In the genomic region with DNA sequence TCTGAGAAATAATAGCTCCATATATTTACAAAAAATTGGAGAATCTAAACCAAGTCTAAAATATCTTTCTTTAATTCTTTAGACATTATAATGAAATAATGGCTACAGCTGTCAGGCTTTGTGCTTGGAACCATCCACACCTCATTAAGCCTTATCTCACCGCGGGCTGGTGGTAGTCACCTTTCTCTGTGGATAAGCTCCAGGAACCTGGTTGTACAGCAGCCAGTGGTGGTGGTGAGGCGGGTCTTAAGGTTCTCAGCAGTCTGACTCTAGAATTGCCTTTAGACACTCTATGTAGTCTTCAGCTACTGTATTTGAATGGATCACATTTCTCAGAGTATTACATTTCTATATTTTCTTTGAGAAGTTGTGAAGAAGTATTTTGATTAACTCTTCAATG, we compare ENCODE assay signal across 13 cellular contexts. TPM values are rescaled to one million over a fixed set of nuclear protein-coding genes. Genes with fewer than 3 reads are reported as not detected.
DNase-seq lines count a peak whose midpoint lies in the region; ATAC-seq and TF ChIP-seq lines count a peak whose summit lies in the region.
"Had no signal": no experiment of that assay in that cellular context is flagged by ENCODE, and none has a peak within 500 bp of the region (broad histone marks: within the 10 kb centered on the region; RNA-seq: fewer than 3 reads in every experiment).

No MANE protein-coding gene starts in this region.

- H3K79me2 ChIP-seq in KMS-11 (ENCODE audit: insufficient read depth, low read depth): peaks cover 97% of the 10 kb centered on the region
- H3K79me2 ChIP-seq in mesendoderm (ENCODE audit: control insufficient read depth, insufficient read depth, low read length): peaks cover 45% of the 10 kb centered on the region

- no peak overlapping the region for H3K9ac ChIP-seq in KMS-11
- no peak overlapping the region for H3K9ac ChIP-seq in SK-N-MC (ENCODE audit: insufficient read length)
- no peak overlapping the region for H3K9ac ChIP-seq in mesendoderm (ENCODE audit: low read length)
- no peak overlapping the region for H3K9ac ChIP-seq in skeletal muscle tissue (ENCODE audit: low read depth in 1 of 3, low read length in 3 of 3)

- H4K20me1 ChIP-seq in KMS-11 (ENCODE audit: insufficient read depth): peaks cover 59% of the 10 kb centered on the region

- H3K4me2 ChIP-seq in KMS-11: peak overlapping the region; percentile 30; the same call in 1 of the 2 replicates
- H3K4me2 ChIP-seq in mesendoderm (ENCODE audit: low read length): no peak overlapping the region

- no peak overlapping the region for H3K56ac ChIP-seq in mesendoderm (ENCODE audit: low read length)

- no peak overlapping the region for H2BK5ac ChIP-seq in mesendoderm (ENCODE audit: low read length)

- H2BK15ac ChIP-seq in mesendoderm (replicated peaks; ENCODE audit: low read depth): no peak overlapping the region

- H3K36me3 ChIP-seq in KMS-11 (ENCODE audit: insufficient read depth): peaks cover 19% of the 10 kb centered on the region; the same call in 1 of the 2 replicates
- peaks cover 64% of the 10 kb centered on the region for H3K36me3 ChIP-seq in SK-N-MC (ENCODE audit: insufficient read depth, low read length)
- no peaks in the 10 kb centered on the region for H3K36me3 ChIP-seq in mesendoderm (ENCODE audit: control insufficient read depth, insufficient read depth, low read length)
- H3K36me3 ChIP-seq in skeletal muscle tissue (ENCODE audit: control insufficient read depth in 3 of 3, insufficient read depth in 3 of 3, low read length in 3 of 3): peaks cover 6 to 9% (median 6%) of the 10 kb centered on the region in 3 donors

- H4K5ac ChIP-seq in mesendoderm (ENCODE audit: low read length): no peak overlapping the region

- ATAC-seq in GM21737 (IDR thresholded peaks at IDR 0.05; ENCODE audit: unreplicated experiment) (no peak), GM21528 (IDR thresholded peaks at IDR 0.05; ENCODE audit: low FRiP score, unreplicated experiment) (no peak)
- ATAC-seq: HepG2 had no signal

- H4K8ac ChIP-seq in mesendoderm (ENCODE audit: low read depth, low read length): no peak overlapping the region

- H3K4me3 ChIP-seq in KMS-11 (IDR thresholded peaks at IDR 0.05; ENCODE audit: insufficient read depth, low read depth, low read length) (no peak overlapping the region), SK-N-MC (no peak overlapping the region), mesendoderm (ENCODE audit: low read length) (no peak overlapping the region), skeletal muscle tissue (ENCODE audit: low read length in 3 of 3) (no peak overlapping the region)
- H3K4me3 ChIP-seq: HAP-1 had no signal

- TF ChIP-seq CTCF in KMS-11 (conservative IDR thresholded peaks at IDR 0.05; ENCODE audit: low read depth, low read length): no peak

- H3K27ac ChIP-seq in KMS-11 (peak overlapping the region; percentile 1; the same call in 1 of the 2 replicates), SK-N-MC (peak overlapping the region; percentile 50; the same call in 1 of the 2 replicates), mesendoderm (ENCODE audit: low read depth, low read length) (no peak overlapping the region), skeletal muscle tissue (ENCODE audit: low read depth, low read length) (peak overlapping the region; percentile 73)

- no peak overlapping the region for H3K4ac ChIP-seq in mesendoderm (ENCODE audit: low read depth, low read length)

- H3K79me1 ChIP-seq in mesendoderm (ENCODE audit: low read length): peaks cover 8% of the 10 kb centered on the region

- H2BK120ac ChIP-seq in mesendoderm (ENCODE audit: low read depth, low read length): no peak overlapping the region

- H3K18ac ChIP-seq in mesendoderm (ENCODE audit: low read length): no peak overlapping the region

- no peaks in the 10 kb centered on the region for H3K27me3 ChIP-seq in KMS-11 (ENCODE audit: insufficient read depth, low read depth)
- H3K27me3 ChIP-seq in mesendoderm (ENCODE audit: insufficient read depth, low read length, poor library complexity): no peaks in the 10 kb centered on the region
- H3K27me3 ChIP-seq in skeletal muscle tissue (ENCODE audit: control insufficient read depth in 3 of 3, insufficient read depth in 3 of 3, low read length in 3 of 3): no peaks in the 10 kb centered on the region
- H3K27me3 ChIP-seq: BE2C had no signal

- no peak overlapping the region for H3K23ac ChIP-seq in mesendoderm (ENCODE audit: low read length)

- no peak for DNase-seq in SK-N-MC (ENCODE audit: low read depth, low spot score)
- peak; percentile 39 for DNase-seq in mesendoderm
- DNase-seq in cortex of kidney (lab: John Stamatoyannopoulos, UW): no peak
- DNase-seq: ACHN; BE2C; Caco-2; CD4-positive, CD25-positive, alpha-beta regulatory T cell had no signal

- H3K9me3 ChIP-seq in SK-N-MC (ENCODE audit: low read depth, low read length) (no peaks in the 10 kb centered on the region), skeletal muscle tissue (ENCODE audit: control insufficient read depth in 3 of 3, low read length in 3 of 3) (no peaks in the 10 kb centered on the region)
- H3K9me3 ChIP-seq: BE2C, Caco-2, HAP-1 had no signal

- peaks cover 63% of the 10 kb centered on the region for H3K4me1 ChIP-seq in KMS-11 (ENCODE audit: low read depth, poor library complexity, severe bottlenecking)
- no peaks in the 10 kb centered on the region for H3K4me1 ChIP-seq in mesendoderm (ENCODE audit: control insufficient read depth, low read depth, low read length)
- peaks cover 28 to 36% (median 34%) of the 10 kb centered on the region in 3 donors for H3K4me1 ChIP-seq in skeletal muscle tissue (ENCODE audit: control insufficient read depth in 3 of 3, insufficient read depth in 3 of 3, low read length in 3 of 3)
- H3K4me1 ChIP-seq: BE2C, Caco-2, HAP-1 had no signal

- H2AK5ac ChIP-seq in mesendoderm (ENCODE audit: low read length): no peak overlapping the region

- WGBS in mesendoderm (ENCODE audit: extremely low coverage, insufficient coverage, low lambda C conversion rate): no CpG with 5 or more reads among the region's 3 CpGs

- H2AFZ ChIP-seq in KMS-11 (ENCODE audit: low read depth): no peak overlapping the region

RNA-seq across cellular contexts. Expression of a gene that starts 34.2 kb away (rescaled TPM):
- 69.2 TPM for polyA plus RNA-seq in mesendoderm (2013, experiment 1 of 2)
- 70.6 TPM for polyA plus RNA-seq in mesendoderm (2013, experiment 2 of 2)
- total RNA-seq in skeletal muscle tissue: 33.9 TPM
